8 cellular contexts compared by ENCODE assay signal in genomic region chr1:171486048-171486519, GRCh38. TPM values are rescaled to one million over a fixed set of nuclear protein-coding genes. Genes with fewer than 3 reads are reported as not detected.
DNase-seq lines count a peak whose midpoint lies in the region; ATAC-seq and TF ChIP-seq lines count a peak whose summit lies in the region.

No MANE protein-coding gene starts in this region.

- H2AFZ ChIP-seq in PC-3 (ENCODE audit: low read length) (peak overlapping the region; percentile 90), neuronal stem cell (ENCODE audit: low read length) (peak overlapping the region; percentile 82)

- H2BK15ac ChIP-seq in neuronal stem cell (ENCODE audit: low read length), result no peak overlapping the region

- POLR2A ChIA-PET in CD8-positive, alpha-beta T cell (lab: Charles Lee), result interaction anchor here (0.6 to 2.2 kb wide), 9 partner anchors 8 to 1677 kb away, joined by 4 to 12 read pairs (median 7); partner anchors contain the start of genes METTL13 and VAMP4
- POLR2A ChIA-PET in PC-3 (lab: Charles Lee; ENCODE audit: unreplicated experiment), result interaction anchor here (0.6 kb wide), 1 partner anchor 69 kb away, joined by 3 read pairs; no protein-coding TSS in a partner anchor

- H3K9ac ChIP-seq in PC-3 (ENCODE audit: low read length), result peak overlapping the region; percentile 94
- peak overlapping the region; percentile 97 for H3K9ac ChIP-seq in neuronal stem cell (ENCODE audit: low read depth, low read length, poor library complexity)

- no peaks in the 10 kb centered on the region for H3K9me3 ChIP-seq in CD8-positive, alpha-beta T cell (ENCODE audit: low read length)
- no peaks in the 10 kb centered on the region for H3K9me3 ChIP-seq in PC-3 (ENCODE audit: low read length)
- H3K9me3 ChIP-seq in neuronal stem cell (replicated peaks in 1 of 2; ENCODE audit: control insufficient read depth in 2 of 2, insufficient read depth in 1 of 2, low read depth in 1 of 2, low read length in 2 of 2), result no peaks in the 10 kb centered on the region
- H3K9me3 ChIP-seq in tibial artery, result no peaks in the 10 kb centered on the region

- H3K4ac ChIP-seq in neuronal stem cell (ENCODE audit: low read length), result no peak overlapping the region

- no peaks in the 10 kb centered on the region for H3K27me3 Mint-ChIP-seq in CD8-positive, alpha-beta T cell (ENCODE audit: low read depth)
- no peaks in the 10 kb centered on the region for H3K27me3 Mint-ChIP-seq in activated T-helper 17 cell treated with anti-CD3 and anti-CD28 coated beads, Interleukin-2, amount 50 U/mL, for 72 hours

- H3K4me3 Mint-ChIP-seq in CD8-positive, alpha-beta T cell, result peak overlapping the region; percentile 90
- peak overlapping the region; percentile 94 for H3K4me3 Mint-ChIP-seq in activated T-helper 17 cell treated with anti-CD3 and anti-CD28 coated beads, Interleukin-2, amount 50 U/mL, for 72 hours

- no peak overlapping the region for H4K8ac ChIP-seq in neuronal stem cell (ENCODE audit: low read depth, low read length)

- H3K9me3 Mint-ChIP-seq in CD8-positive, alpha-beta T cell, result no peaks in the 10 kb centered on the region
- H3K9me3 Mint-ChIP-seq in activated T-helper 17 cell treated with anti-CD3 and anti-CD28 coated beads, Interleukin-2, amount 50 U/mL, for 72 hours, result no peaks in the 10 kb centered on the region

- peaks cover 37% of the 10 kb centered on the region for H3K36me3 Mint-ChIP-seq in CD8-positive, alpha-beta T cell
- H3K36me3 Mint-ChIP-seq in activated T-helper 17 cell treated with anti-CD3 and anti-CD28 coated beads, Interleukin-2, amount 50 U/mL, for 72 hours (ENCODE audit: low read depth), result peaks cover 59% of the 10 kb centered on the region

- H3K36me3 ChIP-seq in CD8-positive, alpha-beta T cell (ENCODE audit: insufficient read depth, low read length), result no peaks in the 10 kb centered on the region
- H3K36me3 ChIP-seq in PC-3 (ENCODE audit: low read depth, low read length) (peaks cover 20% of the 10 kb centered on the region), neuronal stem cell (replicated peaks in 1 of 2; ENCODE audit: control insufficient read depth in 2 of 2, insufficient read depth in 2 of 2, low read length in 2 of 2) (peaks cover under 1 to 32% of the 10 kb centered on the region in 2 donors), tibial artery (peaks cover 0 to 5% (median 0%) of the 10 kb centered on the region in 3 donors)

- H3K79me1 ChIP-seq in neuronal stem cell (ENCODE audit: low read depth, low read length), result no peaks in the 10 kb centered on the region

- no peak overlapping the region for H2BK120ac ChIP-seq in neuronal stem cell (ENCODE audit: low read depth, low read length)

- H3F3A ChIP-seq in PC-3 (ENCODE audit: low read length, unreplicated experiment), result no peaks in the 10 kb centered on the region

- H3K27ac ChIP-seq in CD8-positive, alpha-beta T cell (ENCODE audit: low read depth, low read length), result peak overlapping the region; percentile 100
- H3K27ac ChIP-seq in PC-3 (ENCODE audit: low read length) (peak overlapping the region; percentile 84), neuronal stem cell (replicated peaks; ENCODE audit: low read length) (peak overlapping the region; percentile 96), tibial artery (peak overlapping the region; percentile 98 to 100)

- H3K27me3 ChIP-seq in CD8-positive, alpha-beta T cell (ENCODE audit: insufficient read depth, low read length), result no peaks in the 10 kb centered on the region
- H3K27me3 ChIP-seq in PC-3 (ENCODE audit: low read length) (no peaks in the 10 kb centered on the region), neuronal stem cell (ENCODE audit: control insufficient read depth in 3 of 3, insufficient read depth in 3 of 3, low read depth in 1 of 3, low read length in 3 of 3) (no peaks in the 10 kb centered on the region), tibial artery (no peaks in the 10 kb centered on the region)

- H3K27ac Mint-ChIP-seq in CD8-positive, alpha-beta T cell, result peak overlapping the region; percentile 95
- peak overlapping the region; percentile 94 for H3K27ac Mint-ChIP-seq in activated T-helper 17 cell treated with anti-CD3 and anti-CD28 coated beads, Interleukin-2, amount 50 U/mL, for 72 hours

- H3K23ac ChIP-seq in neuronal stem cell (ENCODE audit: low read depth, low read length, poor library complexity), result peak overlapping the region; percentile 68

- CTCF ChIA-PET in CD8-positive, alpha-beta T cell (lab: Charles Lee), result interaction anchor here (0.8 to 3.1 kb wide), 13 partner anchors 9 to 256 kb away, joined by 3 to 24 read pairs (median 7); partner anchors contain the start of gene VAMP4
- CTCF ChIA-PET in PC-3 (lab: Charles Lee), result interaction anchor here (0.6 to 2.4 kb wide), 6 partner anchors 40 to 230 kb away, joined by 3 to 16 read pairs (median 4); partner anchors contain the start of gene FMO4

- TSS peak; percentile 39 for BruUV-seq in PC-3 (replicated peaks; lab: Mats Ljungman, UMichigan)

- no CpG with 5 or more reads among the region's 17 CpGs for WGBS in neuronal stem cell (ENCODE audit: extremely low coverage in 2 of 2, insufficient read length in 2 of 2, insufficient replicate concordance in 1 of 2), 2 donors

- intact Hi-C loops in CD8-positive, alpha-beta T cell (cut with DNase I, micrococcal nuclease), result loop anchor here (1.0 to 10.0 kb wide), 11 partner anchors 9 to 1411 kb away; partner anchors contain the start of genes C1orf105 (in 1 of the 2), DNM3 (in 1 of the 2), FMO4 (in 1 of the 2) and GORAB (in 1 of the 2)
- intact Hi-C loops in PC-3 (cut with micrococcal nuclease) (loop anchor here (5.0 kb wide), 4 partner anchors 46 to 296 kb away; partner anchors contain the start of genes FMO1 and METTL13), tibial artery (cut with DNase I; ENCODE audit: low total_unique reads) (no loop called here)

- peaks cover 49% of the 10 kb centered on the region for H4K20me1 ChIP-seq in PC-3 (ENCODE audit: low read length)

- no peak for TF ChIP-seq CTCF in CD8-positive, alpha-beta T cell (IDR thresholded peaks at IDR 0.05)
- TF ChIP-seq CTCF in PC-3 (conservative IDR thresholded peaks at IDR 0.05; ENCODE audit: low read depth, low read length), result no peak
- TF ChIP-seq CTCF in tibial artery (IDR thresholded peaks at IDR 0.05), result no peak

- H3K14ac ChIP-seq in neuronal stem cell (ENCODE audit: low read length), result peak overlapping the region; percentile 76

- ATAC-seq in CD8-positive, alpha-beta T cell, result peak; percentile 74
- ATAC-seq in GM19351 (IDR thresholded peaks at IDR 0.05; ENCODE audit: unreplicated experiment) (peak; percentile 33), HG03457 (IDR thresholded peaks at IDR 0.05; ENCODE audit: unreplicated experiment) (peak; percentile 36), PC-3 (peak; percentile 61)
- peak; percentile 74 for ATAC-seq in activated T-helper 17 cell treated with anti-CD3 and anti-CD28 coated beads, Interleukin-2, amount 50 U/mL, for 72 hours (replicated peaks)

- H4K91ac ChIP-seq in neuronal stem cell (ENCODE audit: low read depth, low read length, poor library complexity), result no peak overlapping the region

- peaks cover 52% of the 10 kb centered on the region for H3K4me1 Mint-ChIP-seq in CD8-positive, alpha-beta T cell (ENCODE audit: low read depth)
- peaks cover 38% of the 10 kb centered on the region for H3K4me1 Mint-ChIP-seq in activated T-helper 17 cell treated with anti-CD3 and anti-CD28 coated beads, Interleukin-2, amount 50 U/mL, for 72 hours

- peak overlapping the region; percentile 90 for H2BK5ac ChIP-seq in neuronal stem cell (ENCODE audit: low read length)

- H3K18ac ChIP-seq in neuronal stem cell (ENCODE audit: low read length), result peak overlapping the region; percentile 97

- peaks cover 58% of the 10 kb centered on the region for H3K79me2 ChIP-seq in PC-3 (ENCODE audit: low read length)

- H2BK12ac ChIP-seq in neuronal stem cell (ENCODE audit: low read length), result no peak overlapping the region

- peak overlapping the region; percentile 85 for H3K4me2 ChIP-seq in PC-3 (ENCODE audit: low read length)
- H3K4me2 ChIP-seq in neuronal stem cell (ENCODE audit: insufficient read depth, low read length, poor library complexity, severe bottlenecking), result peak overlapping the region; percentile 56

- peak overlapping the region; percentile 64 for H2AK5ac ChIP-seq in neuronal stem cell (ENCODE audit: low read depth, low read length)

- peak; percentile 50 to 93 (median 74) for DNase-seq in CD8-positive, alpha-beta T cell
- DNase-seq in PC-3 (peak; percentile 84), fibroblast of the conjunctiva (ENCODE audit: low read depth) (peak; percentile 51), neuronal stem cell (ENCODE audit: low spot score) (peak; percentile 42), tibial artery (no peak)

- H3K4me3 ChIP-seq in CD8-positive, alpha-beta T cell (ENCODE audit: low read depth, low read length), result peak overlapping the region; percentile 97
- H3K4me3 ChIP-seq in PC-3 (ENCODE audit: low read length) (peak overlapping the region; percentile 82), neuronal stem cell (ENCODE audit: low read length in 2 of 2) (peak overlapping the region; percentile 91 to 94), tibial artery (peak overlapping the region; percentile 95 to 97)

- no peaks in the 10 kb centered on the region for H3K9me2 ChIP-seq in PC-3 (replicated peaks; ENCODE audit: low read length)

- H3K4me1 ChIP-seq in CD8-positive, alpha-beta T cell (ENCODE audit: insufficient read depth, low read length), result peaks cover 50% of the 10 kb centered on the region
- peaks cover 33% of the 10 kb centered on the region for H3K4me1 ChIP-seq in PC-3 (ENCODE audit: insufficient read depth, low read length)
- peaks cover 2 to 13% of the 10 kb centered on the region in 2 donors for H3K4me1 ChIP-seq in neuronal stem cell (ENCODE audit: control insufficient read depth in 2 of 2, insufficient read depth in 1 of 2, low read depth in 1 of 2, low read length in 2 of 2)
- peaks cover 0 to 51% (median 30%) of the 10 kb centered on the region in 4 donors for H3K4me1 ChIP-seq in tibial artery

RNA-seq across cellular contexts. Expression of gene PRRC2C, which starts 0.8 kb away (rescaled TPM):
- 100 to 1,000 TPM; 416 to 423 TPM for total RNA-seq in CD8-positive, alpha-beta T cell
- 199 and 225 TPM in 2 replicates for total RNA-seq in PC-3 (2014; rRNA removed)
- 100 to 1,000 TPM; 209 to 242 TPM for total RNA-seq in activated T-helper 17 cell treated with anti-CD3 and anti-CD28 coated beads, Interleukin-2, amount 50 U/mL, for 72 hours
- 83.6 TPM for polyA plus RNA-seq in neuronal stem cell (2013, experiment 1 of 2)
- 89.6 TPM for polyA plus RNA-seq in neuronal stem cell (2013, experiment 2 of 2)

Comparison
In these comparisons a context has a peak if more than half of its experiments do, and no peak if none do; other contexts are left out.
1. DNase-seq: peak in CD8-positive, alpha-beta T cell (7 of 7), PC-3 (single experiment), fibroblast of the conjunctiva (single experiment) and neuronal stem cell (single experiment); none in tibial artery (0 of 2).
2. Peak in every context shown above with its lines, with median percentiles within 50 percentile points of each other: ATAC-seq, H3K27ac ChIP-seq and H3K4me3 ChIP-seq.